In the genomic region with DNA sequence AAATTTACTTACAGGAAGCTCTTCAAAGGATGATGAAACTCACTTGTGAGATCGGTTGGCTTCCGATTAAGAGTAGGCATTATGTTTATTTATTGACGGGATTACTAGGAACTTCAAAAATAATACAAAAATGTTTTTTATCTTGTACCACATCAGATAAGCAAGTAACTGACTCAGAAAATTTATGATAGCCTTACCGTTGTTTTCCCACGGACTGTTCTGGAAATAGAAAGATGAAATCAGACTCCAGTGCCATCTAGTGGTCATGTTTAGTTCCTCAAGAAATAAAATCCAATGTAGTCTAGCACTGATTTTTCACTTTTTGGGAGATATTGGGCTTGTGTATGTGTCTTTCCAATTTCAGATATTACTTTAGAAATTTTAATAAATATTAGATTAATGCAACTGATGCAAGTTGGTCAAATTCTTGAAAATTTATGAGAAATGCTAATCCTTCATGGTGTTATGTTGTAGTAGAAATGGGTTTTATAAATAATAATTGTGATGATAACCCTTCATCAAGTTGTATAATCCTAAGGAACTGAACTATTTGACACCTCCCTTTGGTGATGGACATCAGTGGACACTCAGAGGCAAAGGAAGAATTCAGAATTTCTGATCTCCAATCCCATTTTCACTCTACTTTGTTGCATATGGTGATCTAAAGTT, we compare ENCODE assay signal across 8 cellular contexts.
DNase-seq lines count a peak whose midpoint lies in the region; ATAC-seq and TF ChIP-seq lines count a peak whose summit lies in the region.

No MANE protein-coding gene starts in this region.

- H3K4me3 Mint-ChIP-seq in stimulated activated naive CD8-positive, alpha-beta T cell treated with anti-CD3 and anti-CD28 coated beads, Interleukin-15, amount 100 ng/mL, for 72 hours: peak overlapping the region; percentile 39 to 41

- TF ChIP-seq CTCF in AG09309 (IDR thresholded peaks at IDR 0.05; ENCODE audit: control insufficient read depth, insufficient read depth, low read depth, low read length, missing control alignments): peak; percentile 55
- peak; percentile 57 for TF ChIP-seq CTCF in GM12865 (IDR thresholded peaks at IDR 0.05; ENCODE audit: insufficient read depth, low read depth, low read length, missing control alignments)
- peak; percentile 58 for TF ChIP-seq CTCF in astrocyte of the cerebellum (IDR thresholded peaks at IDR 0.05; ENCODE audit: low read depth, low read length, missing control alignments)

- peaks cover 0 to 9% of the 10 kb centered on the region in 2 donors for H3K9me3 Mint-ChIP-seq in stimulated activated naive CD8-positive, alpha-beta T cell treated with anti-CD3 and anti-CD28 coated beads, Interleukin-15, amount 100 ng/mL, for 72 hours

- H3K4me3 ChIP-seq in AG09309 (ENCODE audit: control insufficient read depth, low read depth, low read length) (no peak overlapping the region), GM12865 (ENCODE audit: low read depth, low read length) (no peak overlapping the region), astrocyte of the cerebellum (ENCODE audit: low read depth, low read length) (no peak overlapping the region)

- H3K27ac Mint-ChIP-seq in stimulated activated naive CD8-positive, alpha-beta T cell treated with anti-CD3 and anti-CD28 coated beads, Interleukin-15, amount 100 ng/mL, for 72 hours: peak overlapping the region in 1 of 2 donors; percentile 40

- DNase-seq in AG09309 (ENCODE audit: low read depth): peak; percentile 68
- DNase-seq in GM12865 (ENCODE audit: low read depth): peak; percentile 46
- DNase-seq in NCI-H345 treated with DMSO at 0.1 percent for 48 hours (lab: John Stamatoyannopoulos, UW; ENCODE audit: unreplicated experiment): peak; percentile 19
- DNase-seq in astrocyte of the cerebellum (ENCODE audit: low read depth): peak; percentile 59
- DNase-seq in iPS-NIHi11 (ENCODE audit: low spot score): peak; percentile 7
- DNase-seq in stimulated activated naive CD8-positive, alpha-beta T cell treated with anti-CD3 and anti-CD28 coated beads, Interleukin-15, amount 100 ng/mL, for 72 hours: no peak

- in situ Hi-C loops in astrocyte of the cerebellum (cut with HindIII; ENCODE audit: low sequenced_read_pairs): no loop called here

- H3K4me1 Mint-ChIP-seq in stimulated activated naive CD8-positive, alpha-beta T cell treated with anti-CD3 and anti-CD28 coated beads, Interleukin-15, amount 100 ng/mL, for 72 hours: peaks cover 23% of the 10 kb centered on the region

- no peaks in the 10 kb centered on the region for H3K27me3 Mint-ChIP-seq in stimulated activated naive CD8-positive, alpha-beta T cell treated with anti-CD3 and anti-CD28 coated beads, Interleukin-15, amount 100 ng/mL, for 72 hours

- ATAC-seq in stimulated activated naive CD8-positive, alpha-beta T cell treated with anti-CD3 and anti-CD28 coated beads, Interleukin-15, amount 100 ng/mL, for 72 hours: no peak
- ATAC-seq in HG03571 (IDR thresholded peaks at IDR 0.05; ENCODE audit: unreplicated experiment) (no peak), GM21576 (IDR thresholded peaks at IDR 0.05; ENCODE audit: unreplicated experiment) (no peak)

Comparison
In these comparisons a context has a peak if more than half of its experiments do, and no peak if none do; other contexts are left out.
1. DNase-seq: peak in AG09309 (single experiment), GM12865 (single experiment), NCI-H345 treated with DMSO at 0.1 percent for 48 hours (single experiment), astrocyte of the cerebellum (single experiment) and iPS-NIHi11 (single experiment); none in stimulated activated naive CD8-positive, alpha-beta T cell treated with anti-CD3 and anti-CD28 coated beads, Interleukin-15, amount 100 ng/mL, for 72 hours (0 of 2).
2. Peak in every context shown above with its lines, with median percentiles within 50 percentile points of each other: CTCF ChIP-seq.